32 cellular contexts compared by ENCODE assay signal in the genomic region with DNA sequence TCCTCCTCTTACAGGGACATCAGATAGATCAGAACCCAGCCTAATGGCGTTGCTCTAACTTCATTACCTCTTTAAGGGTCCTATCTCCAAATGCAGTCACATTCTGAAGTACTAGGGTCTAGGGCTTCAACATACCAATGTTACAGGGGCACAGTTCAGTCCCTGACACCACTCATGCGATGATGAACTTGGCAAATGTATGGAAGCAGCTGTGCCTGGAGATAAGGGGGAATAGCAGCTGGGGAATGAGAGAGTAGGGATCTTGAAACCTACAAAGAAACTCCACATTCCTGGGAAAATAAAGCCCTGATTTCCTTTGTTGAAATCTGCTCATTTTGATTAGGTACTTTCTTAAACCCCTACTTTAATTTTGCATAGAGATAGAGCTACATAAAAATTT. TPM values are rescaled to one million over a fixed set of nuclear protein-coding genes. Genes with fewer than 3 reads are reported as not detected.
"Had no signal": no experiment of that assay in that cellular context is flagged by ENCODE, and none has a peak within 500 bp of the region (broad histone marks: within the 10 kb centered on the region; RNA-seq: fewer than 3 reads in every experiment).

No MANE protein-coding gene starts in this region.

- H3K9ac ChIP-seq: KMS-11, SK-N-SH had no signal

- DNase-seq: activated CD4-positive, alpha-beta memory T cell treated with anti-CD3 and anti-CD28 coated beads, Interleukin-2, amount 10 ng/mL, durations not matched to agents 7 days and 5 days; activated CD4-positive, alpha-beta T cell treated with anti-CD3 and anti-CD28 coated beads for 1 hour; activated CD4-positive, alpha-beta T cell treated with anti-CD3 and anti-CD28 coated beads for 48 hours; activated CD4-positive, CD25-positive, alpha-beta regulatory T cell; activated CD8-positive, alpha-beta memory T cell treated with anti-CD3 and anti-CD28 coated beads for 24 hours; activated CD8-positive, alpha-beta memory T cell treated with anti-CD3 and anti-CD28 coated beads, Interleukin-2, amount 10 ng/mL, durations not matched to agents 7 days and 5 days; activated CD8-positive, alpha-beta memory T cell treated with anti-CD3 and anti-CD28 coated beads, Interleukin-2, amount 50 U/mL, for 48 hours; activated gamma-delta T cell; activated naive CD4-positive, alpha-beta T cell treated with Interleukin-2 at 50 U/mL for 16 hours; activated naive CD8-positive, alpha-beta T cell treated with anti-CD3 and anti-CD28 coated beads, Interleukin-2, amount 10 ng/mL, durations not matched to agents 7 days and 5 days; activated T-cell treated with anti-CD3 and anti-CD28 coated beads, Interleukin-2, amount 50 U/mL, for 72 hours; amygdala; MM.1S; MV-4-11; NCI-H1092; NCI-H1436 treated with DMSO at 0.1 percent for 48 hours; NCI-H1694 treated with DMSO at 0.1 percent for 48 hours; NCI-H345; NCI-H524 treated with DMSO at 0.1 percent for 48 hours; SHP77; SK-N-SH; WERI-Rb-1 had no signal

- H3K36me3 ChIP-seq: ascending aorta, cardiac muscle cell, SJSA1, WERI-Rb-1 had no signal

- ATAC-seq: activated CD8-positive, alpha-beta memory T cell treated with anti-CD3 and anti-CD28 coated beads, Interleukin-2, amount 10 ng/mL, durations not matched to agents 7 days and 5 days; activated T-cell treated with anti-CD3 and anti-CD28 coated beads, Interleukin-2, amount 50 U/mL, for 72 hours; Panc1 had no signal

- H3K36me3 Mint-ChIP-seq: activated CD8-positive, alpha-beta memory T cell treated with anti-CD3 and anti-CD28 coated beads, Interleukin-2, amount 10 ng/mL, durations not matched to agents 7 days and 5 days; activated naive CD4-positive, alpha-beta T cell treated with anti-CD3 and anti-CD28 coated beads, Interleukin-2, amount 50 U/mL, for 24 hours; activated naive CD8-positive, alpha-beta T cell treated with anti-CD3 and anti-CD28 coated beads, Interleukin-2, amount 10 ng/mL, durations not matched to agents 7 days and 5 days had no signal

- H3K27ac ChIP-seq: ascending aorta, cardiac muscle cell, KMS-11, SJSA1, WERI-Rb-1 had no signal

- H3K4me2 ChIP-seq: KMS-11, SK-N-SH had no signal

- H3K4me1 ChIP-seq: SJSA1 had no signal

- H3K27me3 ChIP-seq: ascending aorta, cardiac muscle cell had no signal

- H3K4me3 ChIP-seq: ascending aorta, cardiac muscle cell, SJSA1 had no signal

- H3K4me3 Mint-ChIP-seq: activated CD4-positive, alpha-beta memory T cell treated with anti-CD3 and anti-CD28 coated beads, Interleukin-2, amount 10 ng/mL, durations not matched to agents 7 days and 5 days; activated CD8-positive, alpha-beta memory T cell treated with anti-CD3 and anti-CD28 coated beads, Interleukin-2, amount 10 ng/mL, durations not matched to agents 7 days and 5 days; activated naive CD4-positive, alpha-beta T cell treated with anti-CD3 and anti-CD28 coated beads, Interleukin-2, amount 50 U/mL, for 24 hours; activated naive CD8-positive, alpha-beta T cell treated with anti-CD3 and anti-CD28 coated beads, Interleukin-2, amount 10 ng/mL, durations not matched to agents 7 days and 5 days; activated T-cell treated with anti-CD3 and anti-CD28 coated beads, Interleukin-2, amount 50 U/mL, for 72 hours; T-helper 1 cell treated with Interleukin-12 subunit alpha and Interleukin-12 subunit beta and Interleukin-4 antibody, amounts not matched to agents 30 μg/mL and 1 μg/mL, for 36 hours; T-helper 2 cell treated with Interferon-gamma antibody and Interleukin-4, amounts not matched to agents 5 μg/mL and 100 μg/mL, for 36 hours had no signal

- H3K27ac Mint-ChIP-seq: activated CD4-positive, alpha-beta memory T cell treated with anti-CD3 and anti-CD28 coated beads, Interleukin-2, amount 10 ng/mL, durations not matched to agents 7 days and 5 days; activated CD8-positive, alpha-beta memory T cell treated with anti-CD3 and anti-CD28 coated beads, Interleukin-2, amount 10 ng/mL, durations not matched to agents 7 days and 5 days; activated naive CD4-positive, alpha-beta T cell treated with anti-CD3 and anti-CD28 coated beads, Interleukin-2, amount 50 U/mL, for 24 hours; activated naive CD8-positive, alpha-beta T cell treated with anti-CD3 and anti-CD28 coated beads, Interleukin-2, amount 10 ng/mL, durations not matched to agents 7 days and 5 days; activated T-cell treated with anti-CD3 and anti-CD28 coated beads, Interleukin-2, amount 50 U/mL, for 72 hours; activated T-helper 2 cell treated with anti-CD3 and anti-CD28 coated beads, Interferon-gamma antibody, Interleukin-2, Interleukin-4, amounts not matched to agents 10 μg/mL and 5 μg/mL and 100 μg/mL, durations not matched to agents 14 hours and 24 hours and 36 hours; T-helper 1 cell treated with Interleukin-12 subunit alpha and Interleukin-12 subunit beta and Interleukin-4 antibody, amounts not matched to agents 30 μg/mL and 1 μg/mL, for 36 hours; T-helper 2 cell treated with Interferon-gamma antibody and Interleukin-4, amounts not matched to agents 5 μg/mL and 100 μg/mL, for 36 hours had no signal

- H3K9me3 Mint-ChIP-seq: activated CD4-positive, alpha-beta memory T cell treated with anti-CD3 and anti-CD28 coated beads, Interleukin-2, amount 10 ng/mL, durations not matched to agents 7 days and 5 days; activated naive CD4-positive, alpha-beta T cell treated with anti-CD3 and anti-CD28 coated beads, Interleukin-2, amount 50 U/mL, for 24 hours; activated naive CD8-positive, alpha-beta T cell treated with anti-CD3 and anti-CD28 coated beads, Interleukin-2, amount 10 ng/mL, durations not matched to agents 7 days and 5 days; activated T-cell treated with anti-CD3 and anti-CD28 coated beads, Interleukin-2, amount 50 U/mL, for 72 hours; activated T-helper 2 cell treated with anti-CD3 and anti-CD28 coated beads, Interferon-gamma antibody, Interleukin-2, Interleukin-4, amounts not matched to agents 10 μg/mL and 5 μg/mL and 100 μg/mL, durations not matched to agents 14 hours and 24 hours and 36 hours; T-helper 1 cell treated with Interleukin-12 subunit alpha and Interleukin-12 subunit beta and Interleukin-4 antibody, amounts not matched to agents 30 μg/mL and 1 μg/mL, for 36 hours; T-helper 2 cell treated with Interferon-gamma antibody and Interleukin-4, amounts not matched to agents 5 μg/mL and 100 μg/mL, for 36 hours had no signal

RNA-seq across cellular contexts. Expression of gene TMCC3, which starts 20.5 kb away (rescaled TPM):
- total RNA-seq: NCI-H460 had no signal
